In the genomic region with DNA sequence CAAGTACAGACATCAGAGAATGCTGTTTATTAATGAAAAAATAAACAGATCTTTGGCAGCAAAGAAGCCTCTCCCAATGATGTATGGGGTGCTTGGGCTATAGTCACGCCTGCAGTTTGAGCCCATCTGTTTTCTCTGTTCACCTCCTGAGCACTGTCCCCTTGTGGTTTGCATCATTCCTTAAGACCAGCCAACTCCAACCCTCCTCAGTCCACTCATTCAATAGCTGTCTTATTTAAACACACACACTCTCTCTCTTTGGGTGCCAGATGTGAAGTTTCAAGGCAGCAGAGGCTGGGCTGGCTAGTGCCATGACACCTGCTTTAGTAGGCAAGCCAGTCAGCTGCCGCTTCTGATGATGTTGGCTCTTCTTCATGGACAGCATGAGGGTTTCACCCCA, we compare ENCODE assay signal across 23 cellular contexts. TPM values are rescaled to one million over a fixed set of nuclear protein-coding genes. Genes with fewer than 3 reads are reported as not detected.
DNase-seq lines count a peak whose midpoint lies in the region; ATAC-seq, FAIRE-seq and TF ChIP-seq lines count a peak whose summit lies in the region.
"Had no signal": no experiment of that assay in that cellular context is flagged by ENCODE, and none has a peak within 500 bp of the region (broad histone marks: within the 10 kb centered on the region; RNA-seq: fewer than 3 reads in every experiment).

No MANE protein-coding gene starts in this region.

- TF ChIP-seq CTCF in fibroblast of pulmonary artery (IDR thresholded peaks at IDR 0.05; ENCODE audit: low read length, missing control alignments): no peak
- no peak for TF ChIP-seq CTCF in psoas muscle (IDR thresholded peaks at IDR 0.05)
- TF ChIP-seq CTCF in thyroid gland (IDR thresholded peaks at IDR 0.05): no peak

- FAIRE-seq in urothelium cell line (lab: Jason Lieb, UNC): no peak
- FAIRE-seq: H1 had no signal

- no peak for TF ChIP-seq POLR2A in thyroid gland (IDR thresholded peaks at IDR 0.05)

- H3K36me3 ChIP-seq in psoas muscle (ENCODE audit: insufficient read depth in 1 of 2, low read depth in 1 of 2): no peaks in the 10 kb centered on the region
- no peaks in the 10 kb centered on the region for H3K36me3 ChIP-seq in thyroid gland
- H3K36me3 ChIP-seq: breast epithelium, ovary had no signal

- H3K27me3 ChIP-seq in psoas muscle (ENCODE audit: insufficient read depth in 3 of 3, low read length in 2 of 3) (no peaks in the 10 kb centered on the region), thyroid gland (no peaks in the 10 kb centered on the region)
- H3K27me3 ChIP-seq: breast epithelium, ovary had no signal

- WGBS in psoas muscle, 3 donors: 55 to 63% (median 62%) methylated on average over 2 of the region's 2 CpGs
- 84 to 93% methylated on average over 2 of the region's 2 CpGs for WGBS in thyroid gland, 2 donors

- H3K27ac ChIP-seq in psoas muscle (no peak overlapping the region), thyroid gland (no peak overlapping the region)
- H3K27ac ChIP-seq: breast epithelium, C4-2B, HL-60, ovary had no signal

- H3K4me1 ChIP-seq in psoas muscle (no peaks in the 10 kb centered on the region), thyroid gland (no peaks in the 10 kb centered on the region)
- H3K4me1 ChIP-seq: breast epithelium had no signal

- H3K9me3 ChIP-seq in psoas muscle (no peaks in the 10 kb centered on the region), thyroid gland (no peaks in the 10 kb centered on the region)
- H3K9me3 ChIP-seq: breast epithelium, ovary had no signal

- DNase-seq in EH (ENCODE audit: low read depth) (peak; percentile 76), NCI-H2196 (lab: John Stamatoyannopoulos, UW; ENCODE audit: unreplicated experiment) (peak; percentile 27), fibroblast of pulmonary artery (ENCODE audit: low read depth) (peak; percentile 18), psoas muscle (peak; percentile 13 to 26), thyroid gland (no peak), urothelium cell line (ENCODE audit: low spot score) (no peak)
- DNase-seq: activated CD8-positive, alpha-beta memory T cell treated with anti-CD3 and anti-CD28 coated beads, Interleukin-2, amount 50 U/mL, for 48 hours; activated naive CD4-positive, alpha-beta T cell treated with anti-CD3 and anti-CD28 coated beads, Interleukin-2, amount 50 U/mL, for 16 hours; effector memory CD4-positive, alpha-beta T cell; immature natural killer cell; KBM-7; midbrain; NCI-H1436 treated with DMSO at 0.1 percent for 48 hours; NCI-H526 treated with DMSO at 0.1 percent for 48 hours; ovary; stimulated activated naive CD8-positive, alpha-beta T cell treated with anti-CD3 and anti-CD28 coated beads, Interleukin-15, amount 100 ng/mL, for 72 hours; T-helper 1 cell had no signal

- intact Hi-C loops in psoas muscle (cut with DNase I) (no loop called here), thyroid gland (cut with DNase I) (no loop called here)

- peak; percentile 17 to 52 (median 43) for ATAC-seq in psoas muscle
- ATAC-seq in HG03280 (IDR thresholded peaks at IDR 0.05; ENCODE audit: unreplicated experiment): no peak
- ATAC-seq in activated CD4-positive, CD25-positive, alpha-beta regulatory T cell treated with anti-CD3 and anti-CD28 coated beads, Interleukin-2, amount 50 U/mL, for 24 hours: no peak
- ATAC-seq: stimulated activated naive CD8-positive, alpha-beta T cell treated with anti-CD3 and anti-CD28 coated beads, Interleukin-15, amount 100 ng/mL, for 72 hours had no signal

- H3K4me3 ChIP-seq in fibroblast of pulmonary artery (replicated peaks; ENCODE audit: low read depth, low read length): no peak overlapping the region
- H3K4me3 ChIP-seq in psoas muscle: no peak overlapping the region
- no peak overlapping the region for H3K4me3 ChIP-seq in thyroid gland (replicated peaks in 1 of 3)
- H3K4me3 ChIP-seq: breast epithelium, ovary had no signal

RNA-seq across cellular contexts. Expression of a gene that starts 58.1 kb away (rescaled TPM):
- total RNA-seq in psoas muscle (10 to 100 TPM in 1 of 4 donors, 1 to 10 TPM in 3; 7.0 to 10.2 (median 7.4) TPM), thyroid gland (10 to 100 TPM; 13.0 to 14.8 (median 14.3) TPM)
- 1 to 10 TPM; 7.2 to 9.2 (median 8.8) TPM for polyA plus RNA-seq in psoas muscle

Comparison
In these comparisons a context has a peak if more than half of its experiments do, and no peak if none do; other contexts are left out.
1. DNase-seq: peak in EH (single experiment), NCI-H2196 (single experiment), fibroblast of pulmonary artery (single experiment) and psoas muscle (2 of 2); none in thyroid gland (0 of 2) and urothelium cell line (single experiment).
2. ATAC-seq: peak in psoas muscle (4 of 4); none in HG03280 (single experiment) and activated CD4-positive, CD25-positive, alpha-beta regulatory T cell treated with anti-CD3 and anti-CD28 coated beads, Interleukin-2, amount 50 U/mL, for 24 hours (0 of 2).